Comparison of ENCODE assay signal across 8 cellular contexts in the genomic region with DNA sequence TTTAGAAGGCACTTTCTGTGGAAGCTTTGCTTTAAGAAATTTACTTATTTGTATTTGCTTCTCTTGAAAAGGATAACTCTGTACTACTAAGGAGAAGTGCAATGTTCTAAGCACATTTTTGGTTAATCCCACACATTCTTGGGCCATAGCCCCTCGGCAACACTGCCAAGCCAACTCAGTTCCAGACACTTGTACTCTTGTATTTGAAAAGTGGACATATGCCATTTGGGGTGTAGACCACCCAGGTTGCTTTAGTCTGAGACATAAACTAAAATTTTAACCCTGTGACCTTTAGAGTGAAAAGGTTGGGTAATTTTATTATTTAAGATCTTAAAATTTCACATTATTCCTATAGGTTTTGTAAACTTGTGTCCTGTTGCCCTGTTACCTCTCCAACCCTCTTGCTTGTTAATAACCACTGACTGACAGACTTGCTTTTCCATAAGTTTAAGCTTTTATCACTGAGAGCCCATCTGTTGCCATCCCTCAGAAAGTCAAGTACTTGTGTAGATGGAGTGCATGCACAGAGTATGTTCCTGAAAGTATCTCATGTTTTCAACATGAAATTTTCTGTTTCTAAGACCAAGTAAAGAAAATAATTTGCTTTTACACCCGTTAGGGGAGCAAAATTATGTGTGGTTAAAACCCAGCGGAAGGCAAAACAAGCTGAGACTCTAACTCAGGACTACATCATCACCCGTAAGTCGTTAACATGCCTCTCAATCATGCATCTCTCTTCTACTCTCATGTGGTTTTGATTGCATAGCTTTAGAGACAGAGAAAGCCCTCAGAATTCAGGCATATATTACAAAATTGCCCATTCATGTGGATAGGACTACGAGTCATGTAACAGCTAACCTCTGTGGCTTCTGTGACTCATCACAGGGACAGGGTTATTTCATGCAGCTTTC.
DNase-seq lines count a peak whose midpoint lies in the region; ATAC-seq and TF ChIP-seq lines count a peak whose summit lies in the region.

No MANE protein-coding gene starts in this region.

- H3K4me1 ChIP-seq in neuronal stem cell (ENCODE audit: control insufficient read depth in 2 of 2, insufficient read depth in 1 of 2, low read depth in 1 of 2, low read length in 2 of 2) (peaks cover 0 to 23% of the 10 kb centered on the region in 2 donors), OCI-LY7 (ENCODE audit: insufficient read depth, low read length, poor library complexity, severe bottlenecking) (no peaks in the 10 kb centered on the region)

- no peaks in the 10 kb centered on the region for H3K9me3 Mint-ChIP-seq in activated CD8-positive, alpha-beta T cell treated with anti-CD3 and anti-CD28 coated beads, Interleukin-2, amount 10 ng/mL, durations not matched to agents 7 days and 5 days (ENCODE audit: insufficient read depth)
- no peaks in the 10 kb centered on the region for H3K9me3 Mint-ChIP-seq in nephron progenitor cell

- in situ Hi-C loops in G401 (cut with HindIII; ENCODE audit: low sequenced_read_pairs): no loop called here

- H3K4ac ChIP-seq in neuronal stem cell (ENCODE audit: low read length): no peak overlapping the region

- H2BK120ac ChIP-seq in neuronal stem cell (ENCODE audit: low read depth, low read length): no peak overlapping the region

- POLR2A ChIA-PET in activated CD8-positive, alpha-beta T cell treated with anti-CD3 and anti-CD28 coated beads, Interleukin-2, amount 10 ng/mL, durations not matched to agents 7 days and 5 days (lab: Charles Lee): interaction anchor here (0.9 to 1.1 kb wide), 2 partner anchors 13 to 351 kb away, joined by 3 read pairs; a partner anchor contains a TSS
- POLR2A ChIA-PET in OCI-LY7 (lab: Charles Lee): interaction anchor here (0.9 kb wide), 1 partner anchor 7 kb away, joined by 3 read pairs; no protein-coding TSS in a partner anchor

- no peak overlapping the region for H4K8ac ChIP-seq in neuronal stem cell (ENCODE audit: low read depth, low read length)

- H2BK5ac ChIP-seq in neuronal stem cell (ENCODE audit: low read length): no peak overlapping the region

- intact Hi-C loops in OCI-LY7 (cut with micrococcal nuclease; ENCODE audit: unreplicated experiment): no loop called here

- DNase-seq in EL: peak; percentile 97
- DNase-seq in activated CD8-positive, alpha-beta T cell treated with anti-CD3 and anti-CD28 coated beads, Interleukin-2, amount 10 ng/mL, durations not matched to agents 7 days and 5 days: peak; percentile 56
- DNase-seq in neuronal stem cell (ENCODE audit: low spot score): peak; percentile 20
- no peak for DNase-seq in OCI-LY7 (ENCODE audit: low spot score)
- DNase-seq in G401 (ENCODE audit: low spot score): no peak
- DNase-seq in nephron progenitor cell: no peak

- no peak overlapping the region for H3K18ac ChIP-seq in neuronal stem cell (ENCODE audit: low read length)

- no peak overlapping the region for H3K23ac ChIP-seq in neuronal stem cell (ENCODE audit: low read depth, low read length, poor library complexity)

- ATAC-seq in GM21423 (IDR thresholded peaks at IDR 0.05; ENCODE audit: unreplicated experiment) (peak; percentile 72), HG03575 (IDR thresholded peaks at IDR 0.05; ENCODE audit: extremely low read depth, insufficient number of reproducible peaks, low FRiP score, unreplicated experiment) (peak; percentile 51)
- ATAC-seq in activated CD8-positive, alpha-beta T cell treated with anti-CD3 and anti-CD28 coated beads, Interleukin-2, amount 10 ng/mL, durations not matched to agents 7 days and 5 days: peak; percentile 87

- no peak overlapping the region for H4K91ac ChIP-seq in neuronal stem cell (ENCODE audit: low read depth, low read length, poor library complexity)

- no peaks in the 10 kb centered on the region for H3K9me2 ChIP-seq in OCI-LY7 (ENCODE audit: insufficient read depth, low read length)

- H3K27ac ChIP-seq in neuronal stem cell (replicated peaks; ENCODE audit: low read length) (no peak overlapping the region), OCI-LY7 (ENCODE audit: low read depth, low read length, poor library complexity, severe bottlenecking) (no peak overlapping the region)

- H3K4me2 ChIP-seq in neuronal stem cell (ENCODE audit: insufficient read depth, low read length, poor library complexity, severe bottlenecking) (no peak overlapping the region), OCI-LY7 (ENCODE audit: low read length) (no peak overlapping the region)

- no peak overlapping the region for H2BK15ac ChIP-seq in neuronal stem cell (ENCODE audit: low read length)

- CTCF ChIA-PET in activated CD8-positive, alpha-beta T cell treated with anti-CD3 and anti-CD28 coated beads, Interleukin-2, amount 10 ng/mL, durations not matched to agents 7 days and 5 days (lab: Charles Lee): interaction anchor here (0.6 to 3.1 kb wide), 16 partner anchors 10 to 470 kb away, joined by 3 to 34 read pairs (median 3); no protein-coding TSS in a partner anchor
- CTCF ChIA-PET in OCI-LY7 (lab: Charles Lee; ENCODE audit: unreplicated experiment): no interaction called here

- H3K4me3 ChIP-seq in neuronal stem cell (ENCODE audit: low read length in 2 of 2): no peak overlapping the region
- H3K4me3 ChIP-seq in OCI-LY7 (ENCODE audit: low read depth, low read length, poor library complexity, severe bottlenecking): no peak overlapping the region

- H3K14ac ChIP-seq in neuronal stem cell (ENCODE audit: low read length): no peak overlapping the region

- no peak overlapping the region for H2AK5ac ChIP-seq in neuronal stem cell (ENCODE audit: low read depth, low read length)

- H3K36me3 Mint-ChIP-seq in activated CD8-positive, alpha-beta T cell treated with anti-CD3 and anti-CD28 coated beads, Interleukin-2, amount 10 ng/mL, durations not matched to agents 7 days and 5 days (ENCODE audit: low read depth): peaks cover 14% of the 10 kb centered on the region
- peaks cover 10% of the 10 kb centered on the region for H3K36me3 Mint-ChIP-seq in nephron progenitor cell (ENCODE audit: low read depth)

- H3K9me3 ChIP-seq in neuronal stem cell (replicated peaks in 1 of 2; ENCODE audit: control insufficient read depth in 2 of 2, insufficient read depth in 1 of 2, low read depth in 1 of 2, low read length in 2 of 2) (no peaks in the 10 kb centered on the region), OCI-LY7 (ENCODE audit: low read length) (no peaks in the 10 kb centered on the region)

- TF ChIP-seq CTCF in OCI-LY7 (conservative IDR thresholded peaks at IDR 0.05; ENCODE audit: low read length): no peak
- TF ChIP-seq CTCF in nephron progenitor cell (IDR thresholded peaks at IDR 0.05): no peak

- H3K4me1 Mint-ChIP-seq in activated CD8-positive, alpha-beta T cell treated with anti-CD3 and anti-CD28 coated beads, Interleukin-2, amount 10 ng/mL, durations not matched to agents 7 days and 5 days (ENCODE audit: low read depth): peaks cover 23% of the 10 kb centered on the region
- H3K4me1 Mint-ChIP-seq in nephron progenitor cell: peaks cover 22% of the 10 kb centered on the region

- no peaks in the 10 kb centered on the region for H3K27me3 ChIP-seq in neuronal stem cell (ENCODE audit: control insufficient read depth in 3 of 3, insufficient read depth in 3 of 3, low read depth in 1 of 3, low read length in 3 of 3)

- peak overlapping the region; percentile 66 for H3K27ac Mint-ChIP-seq in activated CD8-positive, alpha-beta T cell treated with anti-CD3 and anti-CD28 coated beads, Interleukin-2, amount 10 ng/mL, durations not matched to agents 7 days and 5 days
- no peak overlapping the region for H3K27ac Mint-ChIP-seq in nephron progenitor cell

- H3K4me3 Mint-ChIP-seq in activated CD8-positive, alpha-beta T cell treated with anti-CD3 and anti-CD28 coated beads, Interleukin-2, amount 10 ng/mL, durations not matched to agents 7 days and 5 days: no peak overlapping the region
- no peak overlapping the region for H3K4me3 Mint-ChIP-seq in nephron progenitor cell

- H2AFZ ChIP-seq in neuronal stem cell (ENCODE audit: low read length) (no peak overlapping the region), OCI-LY7 (ENCODE audit: low read length) (no peak overlapping the region)

- no peaks in the 10 kb centered on the region for H4K20me1 ChIP-seq in OCI-LY7 (ENCODE audit: insufficient read depth, low read length)

- H3K27me3 Mint-ChIP-seq in activated CD8-positive, alpha-beta T cell treated with anti-CD3 and anti-CD28 coated beads, Interleukin-2, amount 10 ng/mL, durations not matched to agents 7 days and 5 days (ENCODE audit: low read depth): no peaks in the 10 kb centered on the region
- H3K27me3 Mint-ChIP-seq in nephron progenitor cell (ENCODE audit: low read depth, poor library complexity): no peaks in the 10 kb centered on the region

- H3K79me1 ChIP-seq in neuronal stem cell (ENCODE audit: low read depth, low read length): no peaks in the 10 kb centered on the region

- WGBS in neuronal stem cell (ENCODE audit: extremely low coverage in 2 of 2, insufficient read length in 2 of 2, insufficient replicate concordance in 1 of 2), 2 donors: no CpG with 5 or more reads among the region's 6 CpGs

- no peak overlapping the region for H3K9ac ChIP-seq in neuronal stem cell (ENCODE audit: low read depth, low read length, poor library complexity)

- no TSS peak for BruUV-seq in OCI-LY7 (replicated peaks; lab: Mats Ljungman, UMichigan)

- no peaks in the 10 kb centered on the region for H3K79me2 ChIP-seq in OCI-LY7 (ENCODE audit: insufficient read depth, low read depth, low read length)

- peaks cover 0 to 8% of the 10 kb centered on the region in 2 donors for H3K36me3 ChIP-seq in neuronal stem cell (replicated peaks in 1 of 2; ENCODE audit: control insufficient read depth in 2 of 2, insufficient read depth in 2 of 2, low read length in 2 of 2)
- peaks cover 9% of the 10 kb centered on the region; the same call in 1 of the 2 replicates for H3K36me3 ChIP-seq in OCI-LY7 (ENCODE audit: insufficient read depth, low read length)

- no peak overlapping the region for H2BK12ac ChIP-seq in neuronal stem cell (ENCODE audit: low read length)

Comparison
In these comparisons a context has a peak if more than half of its experiments do, and no peak if none do; other contexts are left out.
1. DNase-seq: peak in EL (single experiment), activated CD8-positive, alpha-beta T cell treated with anti-CD3 and anti-CD28 coated beads, Interleukin-2, amount 10 ng/mL, durations not matched to agents 7 days and 5 days (single experiment) and neuronal stem cell (single experiment); none in OCI-LY7 (single experiment), G401 (single experiment) and nephron progenitor cell (single experiment).
2. Peak in every context shown above with its lines, with median percentiles within 50 percentile points of each other: ATAC-seq.